ENCODE assay signal across 11 cellular contexts in the genomic region with DNA sequence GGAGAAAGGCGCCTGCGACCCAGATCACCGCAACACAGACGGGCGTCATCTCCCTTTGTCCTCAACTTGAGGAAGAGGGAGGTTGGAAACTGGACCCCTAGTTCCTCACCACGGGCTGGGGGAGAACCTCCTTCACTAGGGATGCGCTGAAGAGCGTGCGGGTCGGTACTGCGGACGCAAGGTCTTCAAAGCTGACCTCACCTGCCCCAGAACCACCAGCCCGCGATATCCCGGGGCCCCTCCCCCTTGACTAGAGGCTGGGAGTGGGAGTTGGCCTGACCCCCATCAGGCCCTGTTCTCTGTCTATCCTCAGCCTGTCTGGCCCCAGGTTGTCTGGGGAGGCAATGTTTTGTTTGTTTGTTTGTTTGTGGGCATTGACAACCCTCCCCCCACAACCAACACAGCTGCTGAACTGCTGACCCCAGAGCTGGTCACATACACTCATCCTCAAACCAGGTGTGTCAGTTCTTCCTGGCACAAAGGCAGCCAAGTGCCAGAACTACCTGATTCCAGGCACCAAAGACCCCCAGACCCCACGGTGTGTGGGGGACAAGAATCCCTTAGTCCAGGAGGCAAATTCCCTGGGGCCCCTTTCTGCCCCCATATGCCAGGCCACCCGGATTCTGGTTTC. TPM values are rescaled to one million over a fixed set of nuclear protein-coding genes. Genes with fewer than 3 reads are reported as not detected.
DNase-seq lines count a peak whose midpoint lies in the region; ATAC-seq and TF ChIP-seq lines count a peak whose summit lies in the region.
"Had no signal": no experiment of that assay in that cellular context is flagged by ENCODE, and none has a peak within 500 bp of the region (broad histone marks: within the 10 kb centered on the region; RNA-seq: fewer than 3 reads in every experiment).

No MANE protein-coding gene starts in this region.

- H3K4me1 Mint-ChIP-seq in T-helper 1 cell treated with Interleukin-12 subunit alpha and Interleukin-12 subunit beta and Interleukin-4 antibody, amounts not matched to agents 30 μg/mL and 1 μg/mL, for 36 hours (ENCODE audit: low read depth), result peaks cover 45% of the 10 kb centered on the region
- peaks cover 62% of the 10 kb centered on the region for H3K4me1 Mint-ChIP-seq in activated B cell treated with CpG ODN at 0.5 μM for 24 hours
- peaks cover 75% of the 10 kb centered on the region for H3K4me1 Mint-ChIP-seq in stimulated activated memory B cell treated with anti-CD40 and anti-IgM and Interleukin-4, amounts not matched to agents 10 μg/mL and 1 μg/mL and 100 μg/mL, for 72 hours

- H3K4me3 ChIP-seq in right cardiac atrium (ENCODE audit: low read length), result peak overlapping the region; percentile 34
- H3K4me3 ChIP-seq: PC-9 had no signal

- peak overlapping the region; percentile 48 for H3K4me3 Mint-ChIP-seq in T-helper 1 cell treated with Interleukin-12 subunit alpha and Interleukin-12 subunit beta and Interleukin-4 antibody, amounts not matched to agents 30 μg/mL and 1 μg/mL, for 36 hours
- peak overlapping the region; percentile 83 for H3K4me3 Mint-ChIP-seq in activated B cell treated with CpG ODN at 0.5 μM for 24 hours
- peak overlapping the region; percentile 74 for H3K4me3 Mint-ChIP-seq in stimulated activated memory B cell treated with anti-CD40 and anti-IgM and Interleukin-4, amounts not matched to agents 10 μg/mL and 1 μg/mL and 100 μg/mL, for 72 hours

- no peak for ATAC-seq in activated B cell treated with CpG ODN at 0.5 μM for 24 hours (ENCODE audit: low read depth)
- ATAC-seq in right cardiac atrium, result no peak
- ATAC-seq in stimulated activated memory B cell treated with anti-CD40 and anti-IgM and Interleukin-4, amounts not matched to agents 10 μg/mL and 1 μg/mL and 100 μg/mL, for 72 hours, result no peak
- ATAC-seq in GM18909 (IDR thresholded peaks at IDR 0.05; ENCODE audit: poor library complexity, unreplicated experiment), result no peak

- H3K36me3 Mint-ChIP-seq in T-helper 1 cell treated with Interleukin-12 subunit alpha and Interleukin-12 subunit beta and Interleukin-4 antibody, amounts not matched to agents 30 μg/mL and 1 μg/mL, for 36 hours (ENCODE audit: low read depth), result peaks cover 16% of the 10 kb centered on the region
- H3K36me3 Mint-ChIP-seq in activated B cell treated with CpG ODN at 0.5 μM for 24 hours (ENCODE audit: low read depth), result peaks cover 17% of the 10 kb centered on the region
- peaks cover 22% of the 10 kb centered on the region for H3K36me3 Mint-ChIP-seq in stimulated activated memory B cell treated with anti-CD40 and anti-IgM and Interleukin-4, amounts not matched to agents 10 μg/mL and 1 μg/mL and 100 μg/mL, for 72 hours

- intact Hi-C loops in activated B cell treated with CpG ODN at 0.5 μM for 24 hours (cut with micrococcal nuclease) (loop anchor here (1.0 to 5.0 kb wide), 7 partner anchors 60 to 619 kb away; a partner anchor contains a TSS), right cardiac atrium (cut with DNase I) (loop anchor here (2.0 to 5.0 kb wide), 3 partner anchors 173 to 178 kb away; no protein-coding TSS in a partner anchor)

- no peaks in the 10 kb centered on the region for H3K9me3 ChIP-seq in right cardiac atrium (ENCODE audit: control insufficient read depth, low read length)
- H3K9me3 ChIP-seq: BE2C had no signal

- no peak for TF ChIP-seq CTCF in activated B cell treated with CpG ODN at 0.5 μM for 24 hours (IDR thresholded peaks at IDR 0.05)

- H3K27me3 ChIP-seq in right cardiac atrium (ENCODE audit: control insufficient read depth, insufficient read depth), result no peaks in the 10 kb centered on the region

- H3K4me1 ChIP-seq in right cardiac atrium (ENCODE audit: control insufficient read depth, insufficient read depth, low read length), result peaks cover 5% of the 10 kb centered on the region

- WGBS in right cardiac atrium, result 17% methylated on average over 17 of the region's 17 CpGs

- H3K27me3 Mint-ChIP-seq in T-helper 1 cell treated with Interleukin-12 subunit alpha and Interleukin-12 subunit beta and Interleukin-4 antibody, amounts not matched to agents 30 μg/mL and 1 μg/mL, for 36 hours (ENCODE audit: low read depth), result peaks cover 31% of the 10 kb centered on the region
- H3K27me3 Mint-ChIP-seq in activated B cell treated with CpG ODN at 0.5 μM for 24 hours, result peaks cover 18% of the 10 kb centered on the region
- H3K27me3 Mint-ChIP-seq in stimulated activated memory B cell treated with anti-CD40 and anti-IgM and Interleukin-4, amounts not matched to agents 10 μg/mL and 1 μg/mL and 100 μg/mL, for 72 hours, result peaks cover 32% of the 10 kb centered on the region

- POLR2A ChIA-PET in activated B cell treated with CpG ODN at 0.5 μM for 24 hours (lab: Charles Lee), result interaction anchor here (6.7 kb wide), 1 partner anchor 37 kb away, joined by 43 read pairs; a partner anchor contains a TSS

- H3K9me3 Mint-ChIP-seq in T-helper 1 cell treated with Interleukin-12 subunit alpha and Interleukin-12 subunit beta and Interleukin-4 antibody, amounts not matched to agents 30 μg/mL and 1 μg/mL, for 36 hours, result no peaks in the 10 kb centered on the region
- H3K9me3 Mint-ChIP-seq in activated B cell treated with CpG ODN at 0.5 μM for 24 hours, result no peaks in the 10 kb centered on the region
- H3K9me3 Mint-ChIP-seq in stimulated activated memory B cell treated with anti-CD40 and anti-IgM and Interleukin-4, amounts not matched to agents 10 μg/mL and 1 μg/mL and 100 μg/mL, for 72 hours, result no peaks in the 10 kb centered on the region

- CTCF ChIA-PET in activated B cell treated with CpG ODN at 0.5 μM for 24 hours (lab: Charles Lee), result interaction anchor here (0.6 to 2.6 kb wide), 10 partner anchors 8 to 405 kb away, joined by 3 to 16 read pairs (median 6); a partner anchor contains a TSS

- in situ Hi-C loops in KBM-7 (cut with MboI; ENCODE audit: low pct_unique_long_range_greater_than_20kb, low sequenced_read_pairs), result no loop called here

- H3K27ac Mint-ChIP-seq in T-helper 1 cell treated with Interleukin-12 subunit alpha and Interleukin-12 subunit beta and Interleukin-4 antibody, amounts not matched to agents 30 μg/mL and 1 μg/mL, for 36 hours, result no peak overlapping the region
- H3K27ac Mint-ChIP-seq in activated B cell treated with CpG ODN at 0.5 μM for 24 hours, result no peak overlapping the region
- H3K27ac Mint-ChIP-seq in stimulated activated memory B cell treated with anti-CD40 and anti-IgM and Interleukin-4, amounts not matched to agents 10 μg/mL and 1 μg/mL and 100 μg/mL, for 72 hours, result no peak overlapping the region

- no peak for DNase-seq in T-helper 1 cell
- DNase-seq in activated B cell treated with CpG ODN at 0.5 μM for 24 hours, result no peak
- DNase-seq in right cardiac atrium, result peak in 1 of 3 donors; percentile 50
- no peak for DNase-seq in KBM-7
- no peak for DNase-seq in occipital lobe (lab: John Stamatoyannopoulos, UW)
- DNase-seq: cortex of kidney had no signal

- no peak overlapping the region for H3K27ac ChIP-seq in right cardiac atrium (ENCODE audit: low read length)
- H3K27ac ChIP-seq: PC-9 had no signal

RNA-seq across cellular contexts. Expression of a gene that starts 2.9 kb away (rescaled TPM):
- total RNA-seq in activated B cell treated with CpG ODN at 0.5 μM for 24 hours (48.1 and 60.7 TPM in 2 replicates), right cardiac atrium (10 to 100 TPM in 1 of 4 donors, 1 to 10 TPM in 3; 5.0 to 10.7 (median 7.4) TPM), occipital lobe (35.2 TPM)
- polyA plus RNA-seq in right cardiac atrium, result 5.8 TPM

RNA-seq across cellular contexts. Expression of a gene that starts 4.4 kb away (rescaled TPM):
- total RNA-seq in activated B cell treated with CpG ODN at 0.5 μM for 24 hours, result not detected in 2 replicates
- not detected for total RNA-seq in right cardiac atrium
- polyA plus RNA-seq in right cardiac atrium, result not detected
- not detected for total RNA-seq in occipital lobe
- total RNA-seq: PC-9 had no signal

RNA-seq across cellular contexts. Expression of a gene that starts 37.9 kb away (rescaled TPM):
- total RNA-seq in activated B cell treated with CpG ODN at 0.5 μM for 24 hours (209 and 271 TPM in 2 replicates), right cardiac atrium (10 to 100 TPM; 67.8 to 96.4 (median 85.4) TPM), occipital lobe (349 TPM)
- 41.1 TPM for polyA plus RNA-seq in right cardiac atrium
